Comparison of ENCODE assay signal across 8 cellular contexts in the genomic region with DNA sequence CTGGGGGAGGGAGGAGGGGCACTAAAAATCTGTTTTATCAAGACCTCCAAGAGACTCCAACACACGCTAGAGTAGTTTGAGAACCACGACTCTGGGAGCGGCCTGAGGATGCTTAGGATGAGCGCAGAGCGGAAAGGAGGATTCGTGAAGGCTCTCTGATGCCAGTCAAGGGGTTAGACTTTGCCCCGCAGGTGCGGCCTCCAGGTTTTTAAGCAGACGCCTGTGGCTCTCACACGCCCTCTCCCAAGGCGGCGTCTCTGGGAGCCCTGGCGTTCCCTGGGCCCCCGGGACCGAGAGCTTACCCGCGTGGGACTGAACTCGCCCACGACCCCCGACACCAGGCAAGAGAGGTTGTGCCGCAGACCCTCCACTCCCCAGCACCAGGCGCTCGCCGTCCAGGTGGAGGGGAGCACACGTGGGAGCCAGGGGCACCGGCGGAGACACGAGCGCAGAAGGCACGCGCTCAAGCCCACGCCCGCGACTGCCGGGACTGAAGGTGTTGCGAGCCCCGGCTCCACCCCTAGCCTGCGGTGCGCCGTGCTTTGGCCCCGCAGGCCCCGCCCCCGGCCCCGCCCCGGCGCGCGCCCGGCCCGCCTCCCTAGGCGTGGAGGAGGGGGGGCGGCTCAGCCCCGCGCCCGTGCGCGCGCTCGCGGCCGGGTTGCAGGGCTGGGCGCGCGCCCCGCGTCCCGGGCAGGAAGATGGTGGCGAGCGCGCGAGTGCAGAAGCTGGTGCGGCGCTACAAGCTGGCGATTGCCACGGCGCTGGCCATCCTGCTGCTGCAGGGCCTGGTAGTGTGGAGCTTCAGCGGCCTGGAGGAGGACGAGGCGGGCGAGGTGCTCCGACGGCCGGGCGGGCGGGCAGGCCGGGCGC. TPM values are rescaled to one million over a fixed set of nuclear protein-coding genes. Genes with fewer than 3 reads are reported as not detected.
DNase-seq lines count a peak whose midpoint lies in the region; ATAC-seq and TF ChIP-seq lines count a peak whose summit lies in the region.

XYLT2 (plus strand) TSS at position 684 of the 870 bp plus-strand sequence; CDS start at position 699, 15 bp downstream.

- DNase-seq in Caco-2 (peak; percentile 94 to 99), HuH-7 (ENCODE audit: low spot score) (peak; percentile 96), OCI-LY7 (ENCODE audit: low spot score) (peak; percentile 94), activated T-cell treated with anti-CD3 and anti-CD28 coated beads for 4 hours (peak; percentile 89), erythroblast (lab: John Stamatoyannopoulos, UW) (peak; percentile 90 to 94)
- DNase-seq in stimulated activated CD8-positive, alpha-beta memory T cell treated with anti-CD3 and anti-CD28 coated beads, Interleukin-4, amount 100 ng/mL, for 48 hours: peak; percentile 93

- ATAC-seq in GM21381 (IDR thresholded peaks at IDR 0.05; ENCODE audit: unreplicated experiment): peak; percentile 81

- CTCF ChIA-PET in Caco-2 (lab: Charles Lee): interaction anchor here (0.6 to 1.8 kb wide), 12 partner anchors 13 to 194 kb away, joined by 3 to 19 read pairs (median 3); partner anchors contain the start of genes LRRC59 and TMEM92
- CTCF ChIA-PET in OCI-LY7 (lab: Charles Lee; ENCODE audit: unreplicated experiment): no interaction called here

- no peak for TF ChIP-seq POLR2A in erythroblast (IDR thresholded peaks at IDR 0.05; ENCODE audit: low read length)

- H3K27me3 ChIP-seq in Caco-2 (replicated peaks; ENCODE audit: control insufficient read depth, insufficient read depth, low read length): no peaks in the 10 kb centered on the region
- H3K27me3 ChIP-seq in mucosa of stomach (ENCODE audit: control insufficient read depth, insufficient read depth, low read length): no peaks in the 10 kb centered on the region

- H3K4me2 ChIP-seq in OCI-LY7 (ENCODE audit: low read length): peak within 1 kb of the TSS; percentile 98

- H3K9me2 ChIP-seq in OCI-LY7 (ENCODE audit: insufficient read depth, low read length): no peaks in the 10 kb centered on the region

- peak within 1 kb of the TSS; percentile 85 for H3K4me3 ChIP-seq in Caco-2 (ENCODE audit: low read depth, low read length)
- peak within 1 kb of the TSS; percentile 82 for H3K4me3 ChIP-seq in OCI-LY7 (ENCODE audit: low read depth, low read length, poor library complexity, severe bottlenecking)
- peak within 1 kb of the TSS; percentile 66 for H3K4me3 ChIP-seq in mucosa of stomach (ENCODE audit: low read length)

- H3K36me3 ChIP-seq in Caco-2 (ENCODE audit: control insufficient read depth, insufficient read depth, low read length): 0 out of 2 replicates have a peak, but pooled peaks cover 2% of the 10 kb centered on the region
- no peaks in the 10 kb centered on the region for H3K36me3 ChIP-seq in OCI-LY7 (ENCODE audit: insufficient read depth, low read length)
- no peaks in the 10 kb centered on the region for H3K36me3 ChIP-seq in mucosa of stomach (ENCODE audit: control insufficient read depth, insufficient read depth, low read length)

- H3K27me3 Mint-ChIP-seq in Caco-2 (ENCODE audit: insufficient read depth, unreplicated experiment): no peaks in the 10 kb centered on the region

- H3K9me3 ChIP-seq in Caco-2 (peaks cover 8% of the 10 kb centered on the region), OCI-LY7 (ENCODE audit: low read length) (no peaks in the 10 kb centered on the region), mucosa of stomach (ENCODE audit: control insufficient read depth, low read length) (no peaks in the 10 kb centered on the region)

- peak within 1 kb of the TSS; percentile 72 for H2AFZ ChIP-seq in OCI-LY7 (ENCODE audit: low read length)

- POLR2A ChIA-PET in Caco-2 (lab: Charles Lee): interaction anchor here (0.5 to 2.5 kb wide), 9 partner anchors 14 to 599 kb away, joined by 3 to 14 read pairs (median 4); partner anchors contain the start of gene LRRC59
- POLR2A ChIA-PET in OCI-LY7 (lab: Charles Lee): interaction anchor here (1.3 kb wide), 1 partner anchor 16 kb away, joined by 4 read pairs; no protein-coding TSS in a partner anchor

- TF ChIP-seq CTCF in Caco-2 (IDR thresholded peaks at IDR 0.05; ENCODE audit: insufficient read depth in 1 of 2, low read depth in 1 of 2, low read length in 1 of 2, severe bottlenecking in 1 of 2, unreplicated experiment in 1 of 2): no peak
- TF ChIP-seq CTCF in OCI-LY7 (conservative IDR thresholded peaks at IDR 0.05; ENCODE audit: low read length): no peak

- BruUV-seq in Caco-2 (replicated peaks; lab: Mats Ljungman, UMichigan) (TSS peak; percentile 58), OCI-LY7 (replicated peaks; lab: Mats Ljungman, UMichigan) (no TSS peak)

- no peaks in the 10 kb centered on the region; the same call in 1 of the 2 replicates for H3K79me2 ChIP-seq in OCI-LY7 (ENCODE audit: insufficient read depth, low read depth, low read length)

- peaks cover 16% of the 10 kb centered on the region for H3K36me3 Mint-ChIP-seq in Caco-2 (ENCODE audit: insufficient read depth, unreplicated experiment)

- H3K4me3 Mint-ChIP-seq in Caco-2 (ENCODE audit: unreplicated experiment): peak within 1 kb of the TSS; percentile 96

- peaks cover 22% of the 10 kb centered on the region for H3K4me1 Mint-ChIP-seq in Caco-2 (ENCODE audit: low read depth, unreplicated experiment)

- H3K4me1 ChIP-seq in Caco-2 (peaks cover 13% of the 10 kb centered on the region), OCI-LY7 (ENCODE audit: insufficient read depth, low read length, poor library complexity, severe bottlenecking) (peaks cover 16% of the 10 kb centered on the region), mucosa of stomach (ENCODE audit: control insufficient read depth, insufficient read depth, low read length) (peaks cover 33% of the 10 kb centered on the region)

- H4K20me1 ChIP-seq in OCI-LY7 (ENCODE audit: insufficient read depth, low read length): no peaks in the 10 kb centered on the region

- no peak within 1 kb of the TSS for H3K27ac ChIP-seq in OCI-LY7 (ENCODE audit: low read depth, low read length, poor library complexity, severe bottlenecking)

- H3K9me3 Mint-ChIP-seq in Caco-2 (ENCODE audit: unreplicated experiment): no peaks in the 10 kb centered on the region

- intact Hi-C loops in Caco-2 (cut with micrococcal nuclease; ENCODE audit: unreplicated experiment): loop anchor here (1.0 to 2.0 kb wide), 4 partner anchors 17 to 145 kb away; partner anchors contain the start of genes EME1, LRRC59 and MRPL27
- intact Hi-C loops in OCI-LY7 (cut with micrococcal nuclease; ENCODE audit: unreplicated experiment): loop anchor here (5.0 kb wide), 1 partner anchor 132 kb away; the partner anchor contains the start of gene RSAD1

- peak within 1 kb of the TSS; percentile 81 for H3K9ac ChIP-seq in mucosa of stomach (ENCODE audit: low read length)

- peak within 1 kb of the TSS; percentile 81 for H3K27ac Mint-ChIP-seq in Caco-2 (ENCODE audit: unreplicated experiment)

RNA-seq across cellular contexts. Expression of gene XYLT2, which starts in this region (rescaled TPM):
- total RNA-seq in Caco-2 (2022) (72.9 and 75.8 TPM in 2 replicates), OCI-LY7 (2022) (20.9 and 25.5 TPM in 2 replicates)
- 22.4 and 22.5 TPM in 2 replicates for total RNA-seq in OCI-LY7 (2014; rRNA removed; shearing (Covaris generic))
